ENCODE assay signal across 11 cellular contexts in genomic region chr2:158715352-158715751, GRCh38.
"Had no signal": no experiment of that assay in that cellular context is flagged by ENCODE, and none has a peak within 500 bp of the region (broad histone marks: within the 10 kb centered on the region; RNA-seq: fewer than 3 reads in every experiment).

No MANE protein-coding gene starts in this region.

- DNase-seq: activated CD4-positive, alpha-beta T cell treated with anti-CD3 and anti-CD28 coated beads, Interleukin-2, amount 10 ng/mL, durations not matched to agents 7 days and 5 days; activated gamma-delta T cell treated with Interleukin-2 at 50 U/mL for 16 hours; amygdala; cortex of kidney; effector CD4-positive, alpha-beta T cell; stimulated activated CD4-positive, alpha-beta T cell treated with anti-CD3 and anti-CD28 coated beads, Interleukin-15, amount 100 ng/mL, for 24 hours; stimulated activated CD4-positive, alpha-beta T cell treated with anti-CD3 and anti-CD28 coated beads, Interleukin-4, amount 100 ng/mL, for 1 hour; stimulated activated naive CD4-positive, alpha-beta T cell treated with Interleukin-2 at 50 U/mL for 16 hours; testis had no signal

- H3K9me3 ChIP-seq: testis had no signal

- H3K4me3 ChIP-seq: testis had no signal

- FAIRE-seq: islet of Langerhans, urothelium cell line had no signal

- H3K27me3 ChIP-seq: testis had no signal

- H3K27ac ChIP-seq: testis had no signal
